Comparison of ENCODE assay signal across 8 cellular contexts in genomic region chr11:134037093-134037908, GRCh38. TPM values are rescaled to one million over a fixed set of nuclear protein-coding genes. Genes with fewer than 3 reads are reported as not detected.
DNase-seq lines count a peak whose midpoint lies in the region; ATAC-seq and TF ChIP-seq lines count a peak whose summit lies in the region.

No MANE protein-coding gene starts in this region.

- H3K27me3 Mint-ChIP-seq in CD8-positive, alpha-beta memory T cell: no peaks in the 10 kb centered on the region
- H3K27me3 Mint-ChIP-seq in chondrocyte (ENCODE audit: low read depth): peaks cover under 1% of the 10 kb centered on the region

- H3K56ac ChIP-seq in IMR-90 (ENCODE audit: extremely low read depth, insufficient read depth, low read length): 0 out of 2 replicates have a peak overlapping the region, but pooled peaks have one; percentile 16

- H3K4me3 ChIP-seq in CD8-positive, alpha-beta memory T cell (ENCODE audit: low read length): peak overlapping the region; percentile 75
- H3K4me3 ChIP-seq in IMR-90 (ENCODE audit: insufficient read depth, low read depth, low read length) (peak overlapping the region; percentile 76), WI38 (ENCODE audit: low read depth, low read length) (peak overlapping the region; percentile 65)

- peak overlapping the region; percentile 94 for H2AFZ ChIP-seq in IMR-90 (replicated peaks; ENCODE audit: low read length, poor library complexity)

- no peaks in the 10 kb centered on the region for H4K20me1 ChIP-seq in IMR-90 (ENCODE audit: insufficient read depth, low read length)

- H3K27me3 ChIP-seq in CD8-positive, alpha-beta memory T cell (ENCODE audit: insufficient read depth, low read length, poor library complexity, severe bottlenecking): no peaks in the 10 kb centered on the region
- H3K27me3 ChIP-seq in IMR-90 (ENCODE audit: control insufficient read depth, insufficient read depth, low read length): peaks cover 2% of the 10 kb centered on the region

- H3K27ac Mint-ChIP-seq in CD8-positive, alpha-beta memory T cell: peak overlapping the region; percentile 81 to 99 (median 95)
- H3K27ac Mint-ChIP-seq in chondrocyte (ENCODE audit: unreplicated experiment): peak overlapping the region; percentile 86

- WGBS in IMR-90 (ENCODE audit: extremely low coverage in 2 of 2, insufficient read length in 1 of 2), 2 experiments: 0% methylated on average over 3 of the region's 51 CpGs; no CpG with 5 or more reads in 1 of the 2 experiments

- peak; percentile 46 to 73 (median 58) for DNase-seq in CD8-positive, alpha-beta memory T cell
- peak; percentile 59 for DNase-seq in IMR-90
- DNase-seq in chondrocyte (ENCODE audit: low spot score): no peak
- peak; percentile 90 for DNase-seq in left kidney (ENCODE audit: low read depth, low spot score)
- peak; percentile 56 to 59 for DNase-seq in stimulated activated CD4-positive, alpha-beta T cell treated with anti-CD3 and anti-CD28 coated beads, Interleukin-4, amount 100 ng/mL, for 4 hours
- DNase-seq in RPMI8226: no peak

- peak overlapping the region; percentile 60 for H4K91ac ChIP-seq in IMR-90 (ENCODE audit: insufficient read depth, low read depth, low read length)

- ATAC-seq in GM21423 (IDR thresholded peaks at IDR 0.05; ENCODE audit: unreplicated experiment) (peak; percentile 68), IMR-90 (ENCODE audit: low read depth) (peak; percentile 72)

- H3K36me3 ChIP-seq in CD8-positive, alpha-beta memory T cell (ENCODE audit: insufficient read depth, low read length): no peaks in the 10 kb centered on the region
- H3K36me3 ChIP-seq in IMR-90 (ENCODE audit: control insufficient read depth, insufficient read depth, low read length): no peaks in the 10 kb centered on the region

- dilution Hi-C loops in IMR-90 (cut with HindIII; ENCODE audit: low sequenced_read_pairs, unreplicated experiment): no loop called here

- H3K23ac ChIP-seq in IMR-90 (ENCODE audit: low read depth, low read length): peak overlapping the region; percentile 57; the same call in 1 of the 2 replicates

- peak overlapping the region; percentile 60 for H2BK120ac ChIP-seq in IMR-90 (ENCODE audit: low read depth, low read length)

- H3K14ac ChIP-seq in IMR-90 (replicated peaks; ENCODE audit: low read depth, low read length): peak overlapping the region; percentile 35; the same call in 1 of the 2 replicates

- no peak overlapping the region for H2AK5ac ChIP-seq in IMR-90 (ENCODE audit: low read depth, low read length)

- H3K27ac ChIP-seq in CD8-positive, alpha-beta memory T cell (ENCODE audit: low read depth, low read length): peak overlapping the region; percentile 57
- H3K27ac ChIP-seq in IMR-90 (ENCODE audit: insufficient read depth, low read length): peak overlapping the region; percentile 64

- no peak overlapping the region for H2AK9ac ChIP-seq in IMR-90 (replicated peaks; ENCODE audit: low read depth, low read length, poor library complexity)

- H3K79me1 ChIP-seq in IMR-90 (ENCODE audit: low read depth in 1 of 2, low read length in 2 of 2): no peaks in the 10 kb centered on the region

- peak overlapping the region; percentile 91 for H3K4me2 ChIP-seq in IMR-90 (ENCODE audit: low read depth, low read length)

- peaks cover 41 to 54% (median 49%) of the 10 kb centered on the region in 3 donors for H3K4me1 Mint-ChIP-seq in CD8-positive, alpha-beta memory T cell
- H3K4me1 Mint-ChIP-seq in chondrocyte (ENCODE audit: low read depth): peaks cover 73% of the 10 kb centered on the region

- no peak overlapping the region for H2BK20ac ChIP-seq in IMR-90 (ENCODE audit: low read depth, low read length)

- TF ChIP-seq CTCF in IMR-90 (conservative IDR thresholded peaks at IDR 0.05; ENCODE audit: low read depth, low read length) (no peak), WI38 (IDR thresholded peaks at IDR 0.05; ENCODE audit: low read depth, low read length) (no peak), chondrocyte (IDR thresholded peaks at IDR 0.05) (no peak)

- peaks cover 17% of the 10 kb centered on the region for H3K9me1 ChIP-seq in IMR-90 (ENCODE audit: insufficient read depth, low read length)

- peak overlapping the region; percentile 55 for H2BK5ac ChIP-seq in IMR-90 (ENCODE audit: low read depth, low read length, poor library complexity, severe bottlenecking)

- H3K9me3 Mint-ChIP-seq in CD8-positive, alpha-beta memory T cell: no peaks in the 10 kb centered on the region
- H3K9me3 Mint-ChIP-seq in chondrocyte (ENCODE audit: low read depth): no peaks in the 10 kb centered on the region

- POLR2A ChIA-PET in CD8-positive, alpha-beta memory T cell (lab: Charles Lee): interaction anchor here (0.8 to 1.8 kb wide), 3 partner anchors 9 to 186 kb away, joined by 3 to 6 read pairs (median 5); partner anchors contain the start of gene NCAPD3
- POLR2A ChIA-PET in IMR-90 (lab: Charles Lee; ENCODE audit: unreplicated experiment): no interaction called here

- TF ChIP-seq POLR2A in IMR-90 (IDR thresholded peaks at IDR 0.05; ENCODE audit: low read depth, low read length): no peak

- peak overlapping the region; percentile 62 for H4K5ac ChIP-seq in IMR-90 (ENCODE audit: low read depth, low read length)

- H3K18ac ChIP-seq in IMR-90 (ENCODE audit: low read depth, low read length): peak overlapping the region; percentile 59

- H3K4me3 Mint-ChIP-seq in CD8-positive, alpha-beta memory T cell: peak overlapping the region; percentile 91 to 97 (median 93)
- H3K4me3 Mint-ChIP-seq in chondrocyte (ENCODE audit: unreplicated experiment): peak overlapping the region; percentile 81

- peaks cover 0 to 6% (median 1%) of the 10 kb centered on the region in 3 donors for H3K36me3 Mint-ChIP-seq in CD8-positive, alpha-beta memory T cell
- no peaks in the 10 kb centered on the region for H3K36me3 Mint-ChIP-seq in chondrocyte (ENCODE audit: low read depth)

- H3K9ac ChIP-seq in IMR-90 (ENCODE audit: low read depth, low read length): peak overlapping the region; percentile 64

- peaks cover 46% of the 10 kb centered on the region for H3K4me1 ChIP-seq in CD8-positive, alpha-beta memory T cell (ENCODE audit: insufficient read depth, low read length)
- peaks cover 19% of the 10 kb centered on the region for H3K4me1 ChIP-seq in IMR-90 (ENCODE audit: control insufficient read depth, insufficient read depth, low read length)

- in situ Hi-C loops in IMR-90 (cut with MboI; ENCODE audit: low sequenced_read_pairs): no loop called here

- TF ChIP-seq RAD21 in IMR-90 (IDR thresholded peaks at IDR 0.05; ENCODE audit: low read length): no peak

- CTCF ChIA-PET in CD8-positive, alpha-beta memory T cell (lab: Charles Lee): interaction anchor here (0.8 to 5.1 kb wide), 5 partner anchors 8 to 110 kb away, joined by 3 to 31 read pairs (median 4); no protein-coding TSS in a partner anchor
- CTCF ChIA-PET in IMR-90 (lab: Yijun Ruan, JAX): interaction anchor here (0.7 to 0.8 kb wide), 2 partner anchors 12 to 109 kb away, joined by 3 read pairs; no protein-coding TSS in a partner anchor

- no TSS peak for BruUV-seq in IMR-90 (replicated peaks; lab: Mats Ljungman, UMichigan)

- intact Hi-C loops in IMR-90 (cut with micrococcal nuclease): no loop called here

- peak overlapping the region; percentile 64; a peak in 3 of 4 replicates for H4K8ac ChIP-seq in IMR-90 (ENCODE audit: low read depth in 2 of 2, low read length in 2 of 2)

- no peak overlapping the region; the same call in 2 of the 3 replicates for H2BK15ac ChIP-seq in IMR-90 (ENCODE audit: low read depth, low read length)

- peak overlapping the region; percentile 73 for H3K4ac ChIP-seq in IMR-90 (ENCODE audit: low read depth, low read length)

- H3K9me3 ChIP-seq in CD8-positive, alpha-beta memory T cell (ENCODE audit: low read length): no peaks in the 10 kb centered on the region
- H3K9me3 ChIP-seq in IMR-90 (ENCODE audit: control insufficient read depth, insufficient read depth, low read length): no peaks in the 10 kb centered on the region

TF ChIP-seq in IMR-90, 13 proteins besides CTCF, POLR2A, EP300 and RAD21:
- TF ChIP-seq MAZ (IDR thresholded peaks at IDR 0.05; ENCODE audit: borderline replicate concordance, low read depth, low read length): peak; percentile 34; the same call in 1 of the 2 replicates
- TF ChIP-seq MAFK (IDR thresholded peaks at IDR 0.05; ENCODE audit: low read depth, low read length): no peak
TF ChIP-seq in IMR-90: peak in this region for 1.

RNA-seq across cellular contexts. Expression of gene JAM3, which starts 31.6 kb away (rescaled TPM):
- total RNA-seq in CD8-positive, alpha-beta memory T cell: 10 to 100 TPM; 12.5 to 14.8 TPM
- 4.9 TPM for polyA plus RNA-seq in CD8-positive, alpha-beta memory T cell
- total RNA-seq in IMR-90 (2012; rRNA removed): 71.5 and 102 TPM in 2 replicates
- polyA plus RNA-seq in IMR-90 (2012; rRNA removed): 32.0 and 38.0 TPM in 2 replicates
- polyA plus RNA-seq in IMR-90 (2012; cell fraction: cytosol; rRNA removed): 17.9 and 24.0 TPM in 2 replicates
- polyA plus RNA-seq in IMR-90 (2012; cell fraction: nucleus; rRNA removed; ENCODE audit: low replicate concordance): 20.6 and 54.0 TPM in 2 replicates
- total RNA-seq in chondrocyte: 94.2 to 185 TPM (median 105 TPM) in 3 replicates

Comparison
In these comparisons a context has a peak if more than half of its experiments do, and no peak if none do; other contexts are left out.
1. DNase-seq: peak in CD8-positive, alpha-beta memory T cell (5 of 5), IMR-90 (single experiment), left kidney (single experiment) and stimulated activated CD4-positive, alpha-beta T cell treated with anti-CD3 and anti-CD28 coated beads, Interleukin-4, amount 100 ng/mL, for 4 hours (2 of 2); none in chondrocyte (single experiment) and RPMI8226 (single experiment).
2. Peak in every context shown above with its lines, with median percentiles within 50 percentile points of each other: H3K4me3 ChIP-seq.